1 cellular context compared by ENCODE assay signal in the genomic region with DNA sequence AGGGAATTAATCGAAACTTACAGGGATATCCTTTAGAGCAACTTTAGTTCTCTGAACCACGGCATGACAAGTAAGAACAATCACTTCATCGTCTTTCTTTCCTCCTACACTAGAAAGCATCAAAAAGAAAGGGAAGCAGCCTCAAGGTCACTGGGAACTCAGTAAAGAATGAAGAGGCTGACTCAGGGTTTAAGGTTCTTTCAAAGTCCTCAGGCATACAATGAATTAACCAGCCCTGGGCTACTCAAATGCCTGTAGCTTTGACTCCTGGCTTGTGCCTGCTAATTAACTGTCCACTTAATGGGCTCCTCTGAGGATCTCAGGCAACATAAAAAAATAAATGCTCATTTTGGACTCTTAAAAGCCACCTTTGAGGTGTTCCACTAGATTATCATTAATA.
TF ChIP-seq lines count a peak whose summit lies in the region.

No MANE protein-coding gene starts in this region.

TF ChIP-seq in GM23338, 12 proteins besides CTCF, POLR2A, EP300 and RAD21 (continued from another document):
- TF ChIP-seq, protein P1, sequence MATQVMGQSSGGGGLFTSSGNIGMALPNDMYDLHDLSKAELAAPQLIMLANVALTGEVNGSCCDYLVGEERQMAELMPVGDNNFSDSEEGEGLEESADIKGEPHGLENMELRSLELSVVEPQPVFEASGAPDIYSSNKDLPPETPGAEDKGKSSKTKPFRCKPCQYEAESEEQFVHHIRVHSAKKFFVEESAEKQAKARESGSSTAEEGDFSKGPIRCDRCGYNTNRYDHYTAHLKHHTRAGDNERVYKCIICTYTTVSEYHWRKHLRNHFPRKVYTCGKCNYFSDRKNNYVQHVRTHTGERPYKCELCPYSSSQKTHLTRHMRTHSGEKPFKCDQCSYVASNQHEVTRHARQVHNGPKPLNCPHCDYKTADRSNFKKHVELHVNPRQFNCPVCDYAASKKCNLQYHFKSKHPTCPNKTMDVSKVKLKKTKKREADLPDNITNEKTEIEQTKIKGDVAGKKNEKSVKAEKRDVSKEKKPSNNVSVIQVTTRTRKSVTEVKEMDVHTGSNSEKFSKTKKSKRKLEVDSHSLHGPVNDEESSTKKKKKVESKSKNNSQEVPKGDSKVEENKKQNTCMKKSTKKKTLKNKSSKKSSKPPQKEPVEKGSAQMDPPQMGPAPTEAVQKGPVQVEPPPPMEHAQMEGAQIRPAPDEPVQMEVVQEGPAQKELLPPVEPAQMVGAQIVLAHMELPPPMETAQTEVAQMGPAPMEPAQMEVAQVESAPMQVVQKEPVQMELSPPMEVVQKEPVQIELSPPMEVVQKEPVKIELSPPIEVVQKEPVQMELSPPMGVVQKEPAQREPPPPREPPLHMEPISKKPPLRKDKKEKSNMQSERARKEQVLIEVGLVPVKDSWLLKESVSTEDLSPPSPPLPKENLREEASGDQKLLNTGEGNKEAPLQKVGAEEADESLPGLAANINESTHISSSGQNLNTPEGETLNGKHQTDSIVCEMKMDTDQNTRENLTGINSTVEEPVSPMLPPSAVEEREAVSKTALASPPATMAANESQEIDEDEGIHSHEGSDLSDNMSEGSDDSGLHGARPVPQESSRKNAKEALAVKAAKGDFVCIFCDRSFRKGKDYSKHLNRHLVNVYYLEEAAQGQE (IDR thresholded peaks at IDR 0.05; ENCODE audit: unreplicated experiment): no peak
- TF ChIP-seq EZH2 (IDR thresholded peaks at IDR 0.05; ENCODE audit: low read depth, unreplicated experiment) (no peak), STAT1 (IDR thresholded peaks at IDR 0.05; ENCODE audit: unreplicated experiment) (no peak), NANOG (IDR thresholded peaks at IDR 0.05; ENCODE audit: borderline replicate concordance) (no peak)
- TF ChIP-seq, protein P2, sequence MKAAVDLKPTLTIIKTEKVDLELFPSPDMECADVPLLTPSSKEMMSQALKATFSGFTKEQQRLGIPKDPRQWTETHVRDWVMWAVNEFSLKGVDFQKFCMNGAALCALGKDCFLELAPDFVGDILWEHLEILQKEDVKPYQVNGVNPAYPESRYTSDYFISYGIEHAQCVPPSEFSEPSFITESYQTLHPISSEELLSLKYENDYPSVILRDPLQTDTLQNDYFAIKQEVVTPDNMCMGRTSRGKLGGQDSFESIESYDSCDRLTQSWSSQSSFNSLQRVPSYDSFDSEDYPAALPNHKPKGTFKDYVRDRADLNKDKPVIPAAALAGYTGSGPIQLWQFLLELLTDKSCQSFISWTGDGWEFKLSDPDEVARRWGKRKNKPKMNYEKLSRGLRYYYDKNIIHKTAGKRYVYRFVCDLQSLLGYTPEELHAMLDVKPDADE (IDR thresholded peaks at IDR 0.05): no peak
